ENCODE assay signal across 20 cellular contexts in genomic region chr16:6667393-6667792, GRCh38.
"Had no signal": no experiment of that assay in that cellular context is flagged by ENCODE, and none has a peak within 500 bp of the region (broad histone marks: within the 10 kb centered on the region; RNA-seq: fewer than 3 reads in every experiment).

No MANE protein-coding gene starts in this region.

- H3K4me1 Mint-ChIP-seq: endodermal cell had no signal

- H3K4me3 Mint-ChIP-seq: dendritic cell treated with granulocyte-macrophage colony-stimulating factor and Interleukin-4, amounts not matched to agents 40 ng/mL and 50 ng/mL, for 4 days; effector memory CD8-positive, alpha-beta T cell; endodermal cell had no signal

- DNase-seq: colonic mucosa; cortex of kidney; dermis blood vessel endothelial cell; dorsolateral prefrontal cortex; effector CD4-positive, alpha-beta T cell; effector CD8-positive, alpha-beta T cell; effector memory CD4-positive, alpha-beta T cell; effector memory CD8-positive, alpha-beta T cell; endodermal cell; erythroblast; esophagus squamous epithelium; foreskin fibroblast; foreskin keratinocyte; foreskin melanocyte; gastrocnemius medialis; glutamatergic neuron; head of caudate nucleus; heart left ventricle; heart right ventricle had no signal

- H3K9me3 Mint-ChIP-seq: dendritic cell treated with granulocyte-macrophage colony-stimulating factor and Interleukin-4, amounts not matched to agents 40 ng/mL and 50 ng/mL, for 4 days; endodermal cell had no signal

- H3K27ac Mint-ChIP-seq: dendritic cell treated with granulocyte-macrophage colony-stimulating factor and Interleukin-4, amounts not matched to agents 40 ng/mL and 50 ng/mL, for 4 days; effector memory CD8-positive, alpha-beta T cell; endodermal cell had no signal

- H3K27me3 Mint-ChIP-seq: dendritic cell treated with granulocyte-macrophage colony-stimulating factor and Interleukin-4, amounts not matched to agents 40 ng/mL and 50 ng/mL, for 4 days; effector memory CD8-positive, alpha-beta T cell had no signal
